In genomic region chr2:95021015-95021399, GRCh38 we compare ENCODE assay signal across 16 cellular contexts. TPM values are rescaled to one million over a fixed set of nuclear protein-coding genes. Genes with fewer than 3 reads are reported as not detected.
DNase-seq lines count a peak whose midpoint lies in the region; ATAC-seq and TF ChIP-seq lines count a peak whose summit lies in the region.
"Had no signal": no experiment of that assay in that cellular context is flagged by ENCODE, and none has a peak within 500 bp of the region (broad histone marks: within the 10 kb centered on the region; RNA-seq: fewer than 3 reads in every experiment).

No MANE protein-coding gene starts in this region.

- H3K9me3 Mint-ChIP-seq in nephron (peaks cover 2% of the 10 kb centered on the region), Caco-2 (ENCODE audit: unreplicated experiment) (no peaks in the 10 kb centered on the region)
- H3K9me3 Mint-ChIP-seq: GM23338 had no signal

- DNase-seq in Right ventricle myocardium inferior (ENCODE audit: missing footprints) (peak; percentile 26), heart right ventricle (no peak), dorsolateral prefrontal cortex (no peak), Caco-2 (no peak), putamen (ENCODE audit: low spot score) (no peak), mesenteric fat pad (ENCODE audit: low spot score) (no peak)
- DNase-seq: ACHN; CD4-positive, CD25-positive, alpha-beta regulatory T cell; IMR-90; NCI-H1694 treated with DMSO at 0.1 percent for 48 hours; NCI-H446 treated with DMSO at 0.1 percent for 48 hours; NCI-H774; Peyer's patch; SHP77 treated with DMSO at 0.1 percent for 48 hours had no signal

- H3K4me1 Mint-ChIP-seq in nephron: peaks cover 44% of the 10 kb centered on the region
- H3K4me1 Mint-ChIP-seq in Caco-2 (ENCODE audit: low read depth, unreplicated experiment): peaks cover 5% of the 10 kb centered on the region

- no peak for TF ChIP-seq CTCF in heart right ventricle (IDR thresholded peaks at IDR 0.05)
- no peak for TF ChIP-seq CTCF in dorsolateral prefrontal cortex (IDR thresholded peaks at IDR 0.05 in 54 of 56, conservative IDR thresholded peaks at IDR 0.05 in 2 of 56; ENCODE audit: low read depth in 1 of 56, partially characterized antibody in 56 of 56)
- TF ChIP-seq CTCF in nephron (IDR thresholded peaks at IDR 0.05; ENCODE audit: unreplicated experiment in 3 of 3): no peak
- no peak for TF ChIP-seq CTCF in Caco-2 (IDR thresholded peaks at IDR 0.05; ENCODE audit: insufficient read depth in 1 of 2, low read depth in 1 of 2, low read length in 1 of 2, severe bottlenecking in 1 of 2, unreplicated experiment in 1 of 2)

- H3K9me3 ChIP-seq in heart right ventricle (no peaks in the 10 kb centered on the region), Caco-2 (no peaks in the 10 kb centered on the region)
- H3K9me3 ChIP-seq: Peyer's patch had no signal

- no TSS peak for BruUV-seq in Caco-2 (replicated peaks; lab: Mats Ljungman, UMichigan)

- H3K27ac Mint-ChIP-seq in nephron (peak overlapping the region; percentile 74 to 92 (median 82)), Caco-2 (ENCODE audit: unreplicated experiment) (no peak overlapping the region)
- H3K27ac Mint-ChIP-seq: GM23338 had no signal

- H3K4me3 ChIP-seq in heart right ventricle: no peak overlapping the region
- no peak overlapping the region for H3K4me3 ChIP-seq in dorsolateral prefrontal cortex
- H3K4me3 ChIP-seq in Caco-2 (ENCODE audit: low read depth, low read length): no peak overlapping the region
- H3K4me3 ChIP-seq: GM23338, Peyer's patch had no signal

- intact Hi-C loops in Right ventricle myocardium inferior (cut with DNase I) (no loop called here), heart right ventricle (cut with DNase I) (loop anchor here in 8 of 10 donors (5.0 to 10.0 kb wide), 5 partner anchors 54 to 101 kb away; partner anchors contain the start of gene MRPS5 (in 2 of the 8)), dorsolateral prefrontal cortex (cut with DNase I) (loop anchor here (5.0 to 10.0 kb wide), 2 partner anchors 94 to 96 kb away; no protein-coding TSS in a partner anchor), Caco-2 (cut with micrococcal nuclease; ENCODE audit: unreplicated experiment) (loop anchor here (5.0 kb wide), 1 partner anchor 296 kb away; no protein-coding TSS in a partner anchor)

- no peak for ATAC-seq in Right ventricle myocardium inferior
- ATAC-seq in heart right ventricle: no peak
- ATAC-seq: GM23338 had no signal

- H3K27me3 Mint-ChIP-seq in nephron (ENCODE audit: low read depth) (peaks cover 74% of the 10 kb centered on the region), Caco-2 (ENCODE audit: insufficient read depth, unreplicated experiment) (peaks cover 14% of the 10 kb centered on the region)

- POLR2A ChIA-PET in Caco-2 (lab: Charles Lee): no interaction called here

- no peaks in the 10 kb centered on the region for H3K36me3 ChIP-seq in heart right ventricle
- no peaks in the 10 kb centered on the region for H3K36me3 ChIP-seq in Caco-2 (ENCODE audit: control insufficient read depth, insufficient read depth, low read length)
- H3K36me3 ChIP-seq: Peyer's patch had no signal

- H3K36me3 Mint-ChIP-seq in nephron (ENCODE audit: low read depth) (no peaks in the 10 kb centered on the region), Caco-2 (ENCODE audit: insufficient read depth, unreplicated experiment) (no peaks in the 10 kb centered on the region)
- H3K36me3 Mint-ChIP-seq: CD4-positive, CD25-positive, alpha-beta regulatory T cell had no signal

- H3K4me3 Mint-ChIP-seq in nephron (peak overlapping the region in 2 of 3 experiments; percentile 1 to 54), Caco-2 (ENCODE audit: unreplicated experiment) (no peak overlapping the region)
- H3K4me3 Mint-ChIP-seq: CD4-positive, CD25-positive, alpha-beta regulatory T cell; GM23338 had no signal

- H3K27me3 ChIP-seq in heart right ventricle: peaks cover 5 to 57% (median 42%) of the 10 kb centered on the region in 7 donors
- peaks cover 0 to 23% (median 3%) of the 10 kb centered on the region in 45 donors for H3K27me3 ChIP-seq in dorsolateral prefrontal cortex
- no peaks in the 10 kb centered on the region for H3K27me3 ChIP-seq in Caco-2 (replicated peaks; ENCODE audit: control insufficient read depth, insufficient read depth, low read length)

- WGBS in heart right ventricle, 2 donors: 76 to 78% methylated on average over 5 of the region's 5 CpGs

- CTCF ChIA-PET in Caco-2 (lab: Charles Lee): no interaction called here

- peaks cover 0 to 16% (median 11%) of the 10 kb centered on the region in 9 donors for H3K4me1 ChIP-seq in heart right ventricle
- no peaks in the 10 kb centered on the region for H3K4me1 ChIP-seq in Caco-2

- H3K27ac ChIP-seq in heart right ventricle: no peak overlapping the region
- peak overlapping the region in 56 of 59 donors; percentile 73 to 100 (median 96) for H3K27ac ChIP-seq in dorsolateral prefrontal cortex
- H3K27ac ChIP-seq: Peyer's patch had no signal

RNA-seq across cellular contexts. Expression of gene MAL, which starts 4.5 kb away (rescaled TPM):
- 8.7 TPM for total RNA-seq in Right ventricle myocardium inferior
- total RNA-seq in heart right ventricle: 10 to 100 TPM in 1 of 10 donors, 1 to 10 TPM in 9; 1.5 to 10.5 (median 3.0) TPM
- 1 to 10 TPM; 4.2 to 9.1 TPM for polyA plus RNA-seq in heart right ventricle
- total RNA-seq in dorsolateral prefrontal cortex: 100 to 1,000 TPM in 74 of 120 experiments, 10 to 100 TPM in 46; 24.0 to 522 (median 118) TPM
- total RNA-seq in Caco-2 (2022): not detected in 2 replicates
- total RNA-seq in mesenteric fat pad: not detected
- total RNA-seq: IMR-90 had no signal
- polyA plus RNA-seq: IMR-90 had no signal

Comparison
In these comparisons a context has a peak if more than half of its experiments do, and no peak if none do; other contexts are left out.
1. H3K27ac ChIP-seq: peak in dorsolateral prefrontal cortex (56 of 59); none in heart right ventricle (0 of 10).